In the genomic region with DNA sequence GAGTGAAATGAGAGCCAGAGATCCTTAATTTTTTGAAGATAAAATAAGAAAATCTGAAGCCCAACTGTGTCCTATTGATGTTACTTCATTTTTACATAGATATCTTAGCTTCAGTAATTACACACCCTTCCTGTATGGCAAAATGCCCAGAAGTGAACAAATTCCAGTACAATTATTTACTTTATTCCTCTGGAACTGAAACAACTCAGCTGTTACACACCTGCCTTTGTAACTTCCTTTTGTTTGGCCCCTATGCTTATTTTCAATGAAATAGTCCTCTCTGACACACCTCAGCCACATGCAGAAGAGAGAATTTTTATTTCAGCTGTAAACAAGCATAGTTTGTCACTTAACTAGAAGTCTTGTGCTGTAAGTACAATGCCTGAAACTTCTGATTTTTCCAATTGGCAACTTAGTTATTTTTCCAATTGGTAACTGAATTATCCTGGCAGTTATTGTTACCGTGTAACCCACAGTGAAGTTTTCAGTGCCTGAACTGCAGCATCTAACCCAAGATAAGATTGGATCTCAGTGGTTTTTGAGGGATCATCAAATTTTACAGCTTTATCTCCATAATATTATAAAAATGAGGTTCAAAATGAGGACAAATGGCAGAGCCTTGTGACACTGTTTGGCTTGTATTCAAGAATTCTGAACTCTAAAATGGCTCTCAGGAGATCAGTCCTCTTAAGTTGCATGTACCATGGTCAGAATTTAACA, we compare ENCODE assay signal across 1 cellular context.
TF ChIP-seq lines count a peak whose summit lies in the region.

No MANE protein-coding gene starts in this region.

TF ChIP-seq in GM12878, 131 proteins besides CTCF, POLR2A, EP300 and RAD21 (continued from another document):
- TF ChIP-seq, protein P1, sequence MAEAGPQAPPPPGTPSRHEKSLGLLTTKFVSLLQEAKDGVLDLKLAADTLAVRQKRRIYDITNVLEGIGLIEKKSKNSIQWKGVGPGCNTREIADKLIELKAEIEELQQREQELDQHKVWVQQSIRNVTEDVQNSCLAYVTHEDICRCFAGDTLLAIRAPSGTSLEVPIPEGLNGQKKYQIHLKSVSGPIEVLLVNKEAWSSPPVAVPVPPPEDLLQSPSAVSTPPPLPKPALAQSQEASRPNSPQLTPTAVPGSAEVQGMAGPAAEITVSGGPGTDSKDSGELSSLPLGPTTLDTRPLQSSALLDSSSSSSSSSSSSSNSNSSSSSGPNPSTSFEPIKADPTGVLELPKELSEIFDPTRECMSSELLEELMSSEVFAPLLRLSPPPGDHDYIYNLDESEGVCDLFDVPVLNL (IDR thresholded peaks at IDR 0.05; ENCODE audit: low read depth, low read length): no peak
- no peak for TF ChIP-seq FOXM1 (IDR thresholded peaks at IDR 0.05; ENCODE audit: low read depth, low read length)
